Comparison of ENCODE assay signal across 16 cellular contexts in genomic region chr2:178865121-178865520, GRCh38. TPM values are rescaled to one million over a fixed set of nuclear protein-coding genes. Genes with fewer than 3 reads are reported as not detected.
A peak's percentile ranks its signal among the peaks of the same experiment; 100 is the strongest.
DNase-seq lines count a peak whose midpoint lies in the region; ATAC-seq and TF ChIP-seq lines count a peak whose summit lies in the region.
"Had no signal": no experiment of that assay in that cellular context is flagged by ENCODE, and none has a peak within 500 bp of the region (broad histone marks: within the 10 kb centered on the region; RNA-seq: fewer than 3 reads in every experiment).

No MANE protein-coding gene starts in this region.

- H3K4me3 Mint-ChIP-seq in nephron: no peak overlapping the region
- H3K4me3 Mint-ChIP-seq: activated CD8-positive, alpha-beta T cell treated with anti-CD3 and anti-CD28 coated beads, Interleukin-2, amount 10 ng/mL, durations not matched to agents 7 days and 5 days; neural progenitor cell had no signal

- H3K79me2 ChIP-seq in PC-3 (ENCODE audit: low read length): no peaks in the 10 kb centered on the region

- no peaks in the 10 kb centered on the region for H4K20me1 ChIP-seq in PC-3 (ENCODE audit: low read length)

- H3K9me3 Mint-ChIP-seq in nephron: no peaks in the 10 kb centered on the region
- H3K9me3 Mint-ChIP-seq: neural progenitor cell had no signal

- peak overlapping the region; percentile 78 for H3K27ac ChIP-seq in PC-3 (ENCODE audit: low read length)
- no peak overlapping the region for H3K27ac ChIP-seq in thyroid gland
- H3K27ac ChIP-seq: neural progenitor cell, upper lobe of right lung had no signal

- peak; percentile 85 for DNase-seq in DMS53 (lab: John Stamatoyannopoulos, UW)
- peak; percentile 81 for DNase-seq in PC-3
- DNase-seq in fibroblast of mammary gland (ENCODE audit: low read depth): peak; percentile 73
- no peak for DNase-seq in thyroid gland
- DNase-seq: activated CD8-positive, alpha-beta T cell treated with anti-CD3 and anti-CD28 coated beads, Interleukin-2, amount 10 ng/mL, durations not matched to agents 7 days and 5 days; GOT3; NCI-H1048; stimulated activated CD4-positive, alpha-beta T cell treated with anti-CD3 and anti-CD28 coated beads, Interleukin-4, amount 100 ng/mL, for 24 hours; upper lobe of right lung had no signal

- H3K36me3 Mint-ChIP-seq in nephron (ENCODE audit: low read depth): no peaks in the 10 kb centered on the region
- H3K36me3 Mint-ChIP-seq: neural progenitor cell had no signal

- no peaks in the 10 kb centered on the region for H3F3A ChIP-seq in PC-3 (ENCODE audit: low read length, unreplicated experiment)

- intact Hi-C loops in PC-3 (cut with micrococcal nuclease): no loop called here
- intact Hi-C loops in thyroid gland (cut with DNase I): no loop called here

- no peaks in the 10 kb centered on the region for H3K36me3 ChIP-seq in PC-3 (ENCODE audit: low read depth, low read length)
- H3K36me3 ChIP-seq in thyroid gland: no peaks in the 10 kb centered on the region
- H3K36me3 ChIP-seq: neural progenitor cell, upper lobe of right lung had no signal

- ATAC-seq in PC-3 (peak; percentile 53), HG03045 (IDR thresholded peaks at IDR 0.05; ENCODE audit: unreplicated experiment) (no peak), GM18498 (IDR thresholded peaks at IDR 0.05; ENCODE audit: unreplicated experiment) (no peak), HG02759 (IDR thresholded peaks at IDR 0.05; ENCODE audit: unreplicated experiment) (no peak)
- ATAC-seq: activated CD8-positive, alpha-beta T cell treated with anti-CD3 and anti-CD28 coated beads, Interleukin-2, amount 10 ng/mL, durations not matched to agents 7 days and 5 days; sciatic nerve had no signal

- H3K9me2 ChIP-seq in PC-3 (replicated peaks; ENCODE audit: low read length): no peaks in the 10 kb centered on the region

- CTCF ChIA-PET in PC-3 (lab: Charles Lee): no interaction called here

- H3K9me3 ChIP-seq in PC-3 (ENCODE audit: low read length): no peaks in the 10 kb centered on the region
- no peaks in the 10 kb centered on the region for H3K9me3 ChIP-seq in thyroid gland
- H3K9me3 ChIP-seq: upper lobe of right lung had no signal

- H3K4me1 Mint-ChIP-seq in nephron: peaks cover 50% of the 10 kb centered on the region

- 49 to 50% methylated on average over 2 of the region's 2 CpGs for WGBS in thyroid gland, 2 donors

- H3K4me1 ChIP-seq in PC-3 (ENCODE audit: insufficient read depth, low read length) (peaks cover 52% of the 10 kb centered on the region), thyroid gland (peaks cover 0 to 5% of the 10 kb centered on the region in 2 donors)

- BruUV-seq in PC-3 (replicated peaks; lab: Mats Ljungman, UMichigan): no TSS peak

- POLR2A ChIA-PET in PC-3 (lab: Charles Lee; ENCODE audit: unreplicated experiment): no interaction called here

- peak overlapping the region; percentile 20; the same call in 1 of the 2 replicates for H3K9ac ChIP-seq in PC-3 (ENCODE audit: low read length)
- H3K9ac ChIP-seq: neural progenitor cell had no signal

- H3K4me3 ChIP-seq in PC-3 (ENCODE audit: low read length) (peak overlapping the region; percentile 9; the same call in 1 of the 2 replicates), fibroblast of mammary gland (ENCODE audit: control insufficient read depth, low read depth, low read length) (no peak overlapping the region), thyroid gland (replicated peaks in 1 of 3) (no peak overlapping the region)
- H3K4me3 ChIP-seq: lung, neural progenitor cell, upper lobe of right lung had no signal

- H3K4me2 ChIP-seq in PC-3 (ENCODE audit: low read length): peak overlapping the region; percentile 75
- H3K4me2 ChIP-seq: neural progenitor cell had no signal

- H3K27me3 Mint-ChIP-seq in nephron (ENCODE audit: low read depth): peaks cover 4% of the 10 kb centered on the region

- TF ChIP-seq POLR2A in thyroid gland (IDR thresholded peaks at IDR 0.05): no peak

- peak overlapping the region in 2 of 3 experiments; percentile 21 to 44 for H3K27ac Mint-ChIP-seq in nephron
- H3K27ac Mint-ChIP-seq: activated CD8-positive, alpha-beta T cell treated with anti-CD3 and anti-CD28 coated beads, Interleukin-2, amount 10 ng/mL, durations not matched to agents 7 days and 5 days; neural progenitor cell had no signal

- no peak for TF ChIP-seq CTCF in PC-3 (conservative IDR thresholded peaks at IDR 0.05; ENCODE audit: low read depth, low read length)
- no peak for TF ChIP-seq CTCF in fibroblast of mammary gland (conservative IDR thresholded peaks at IDR 0.05; ENCODE audit: control insufficient read depth, insufficient read depth, low read depth, low read length)
- TF ChIP-seq CTCF in nephron (IDR thresholded peaks at IDR 0.05; ENCODE audit: unreplicated experiment in 3 of 3): no peak
- no peak for TF ChIP-seq CTCF in thyroid gland (IDR thresholded peaks at IDR 0.05)

- no peaks in the 10 kb centered on the region for H3K27me3 ChIP-seq in PC-3 (ENCODE audit: low read length)
- H3K27me3 ChIP-seq in thyroid gland: no peaks in the 10 kb centered on the region
- H3K27me3 ChIP-seq: neural progenitor cell, upper lobe of right lung had no signal

- no peak overlapping the region for H2AFZ ChIP-seq in PC-3 (ENCODE audit: low read length)
- H2AFZ ChIP-seq: neural progenitor cell had no signal

RNA-seq across cellular contexts. Expression of gene TTN, which starts 57.9 kb away (rescaled TPM):
- total RNA-seq in PC-3 (2014; rRNA removed): 0.52 and 1.1 TPM in 2 replicates
- 10 to 100 TPM in 3 of 4 donors, 1 to 10 TPM in 1; 6.3 to 11.3 (median 10.3) TPM for total RNA-seq in thyroid gland

Comparison
In these comparisons a context has a peak if more than half of its experiments do, and no peak if none do; other contexts are left out.
1. DNase-seq: peak in DMS53 (single experiment), PC-3 (single experiment) and fibroblast of mammary gland (single experiment); none in thyroid gland (0 of 2).